ENCODE assay signal across 8 cellular contexts in genomic region chr7:55074008-55074499, GRCh38.
DNase-seq lines count a peak whose midpoint lies in the region; ATAC-seq and TF ChIP-seq lines count a peak whose summit lies in the region.

No MANE protein-coding gene starts in this region.

- DNase-seq in GM06990 (ENCODE audit: extremely low read depth, insufficient read length): peak; percentile 78
- peak; percentile 88 for DNase-seq in HS-27A (ENCODE audit: low read depth)
- peak; percentile 9 for DNase-seq in activated CD4-positive, alpha-beta T cell treated with anti-CD3 and anti-CD28 coated beads, Interleukin-2, amount 50 U/mL, for 1 hour
- DNase-seq in fibroblast of pulmonary artery (ENCODE audit: low read depth): peak; percentile 68
- DNase-seq in skeletal muscle cell (ENCODE audit: low read depth): no peak
- no peak for DNase-seq in NCI-H2227 (lab: John Stamatoyannopoulos, UW; ENCODE audit: unreplicated experiment)
- DNase-seq in NCI-H1105 (lab: John Stamatoyannopoulos, UW): no peak

- H3K36me3 ChIP-seq in GM06990 (ENCODE audit: control insufficient read depth, insufficient read depth, low read length): no peaks in the 10 kb centered on the region

- ATAC-seq in GM21526 (IDR thresholded peaks at IDR 0.05; ENCODE audit: low FRiP score, unreplicated experiment): peak; percentile 94

- H3K4me3 ChIP-seq in GM06990 (replicated peaks; ENCODE audit: low read depth, low read length) (0 out of 2 replicates have a peak overlapping the region, but pooled peaks have one; percentile 20), fibroblast of pulmonary artery (replicated peaks; ENCODE audit: low read depth, low read length) (peak overlapping the region; percentile 42), skeletal muscle cell (ENCODE audit: low read depth, low read length) (peak overlapping the region; percentile 25)

- no peak for TF ChIP-seq CTCF in GM06990 (IDR thresholded peaks at IDR 0.05; ENCODE audit: insufficient read depth, low read length, poor library complexity, severe bottlenecking)
- no peak for TF ChIP-seq CTCF in fibroblast of pulmonary artery (IDR thresholded peaks at IDR 0.05; ENCODE audit: low read length, missing control alignments)

- no peaks in the 10 kb centered on the region for H3K27me3 ChIP-seq in GM06990 (replicated peaks; ENCODE audit: control insufficient read depth, insufficient read depth, low read length)

Comparison
In these comparisons a context has a peak if more than half of its experiments do, and no peak if none do; other contexts are left out.
1. DNase-seq: peak in GM06990 (single experiment), HS-27A (single experiment), activated CD4-positive, alpha-beta T cell treated with anti-CD3 and anti-CD28 coated beads, Interleukin-2, amount 50 U/mL, for 1 hour (single experiment) and fibroblast of pulmonary artery (single experiment); none in skeletal muscle cell (single experiment), NCI-H2227 (single experiment) and NCI-H1105 (single experiment).
2. Peak in every context shown above with its lines, with median percentiles within 50 percentile points of each other: H3K4me3 ChIP-seq.